8 cellular contexts compared by ENCODE assay signal in the genomic region with DNA sequence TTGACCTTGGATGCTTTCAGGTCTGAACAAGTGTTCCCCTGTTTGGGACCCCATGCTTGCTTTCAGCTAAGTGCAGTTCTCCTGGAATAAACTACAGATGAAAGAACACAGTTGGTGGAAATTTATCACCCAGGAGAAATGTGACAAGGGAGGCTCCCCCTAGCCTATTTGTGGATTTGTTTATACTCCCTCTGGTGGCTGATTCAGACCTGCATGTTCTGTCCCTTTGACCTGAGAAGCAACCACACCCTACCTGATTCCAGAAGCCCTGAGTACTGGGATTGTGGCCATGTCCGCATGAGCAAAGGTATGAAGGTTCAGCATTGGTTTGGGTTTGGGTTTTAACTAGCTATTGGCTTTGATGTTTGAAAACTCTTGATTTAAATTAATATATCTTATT.
DNase-seq lines count a peak whose midpoint lies in the region; ATAC-seq, FAIRE-seq and TF ChIP-seq lines count a peak whose summit lies in the region.

No MANE protein-coding gene starts in this region.

- ATAC-seq in left lobe of liver = peak; percentile 95
- no peak for ATAC-seq in HG02870 (IDR thresholded peaks at IDR 0.05; ENCODE audit: unreplicated experiment)

- H3K9ac ChIP-seq in astrocyte (ENCODE audit: low read length) = no peak overlapping the region

- H3K36me3 ChIP-seq in astrocyte (ENCODE audit: insufficient read depth, low read length) (no peaks in the 10 kb centered on the region), esophagus muscularis mucosa (no peaks in the 10 kb centered on the region)

- peaks cover 2% of the 10 kb centered on the region for H3K27me3 Mint-ChIP-seq in astrocyte (ENCODE audit: low read depth, unreplicated experiment)

- H4K20me1 ChIP-seq in astrocyte (ENCODE audit: insufficient read depth, low read length) = no peaks in the 10 kb centered on the region

- H2AFZ ChIP-seq in astrocyte (ENCODE audit: low read depth, low read length) = no peak overlapping the region

- H3K4me1 ChIP-seq in astrocyte (ENCODE audit: insufficient read depth, low read length) (peaks cover 2% of the 10 kb centered on the region), esophagus muscularis mucosa (no peaks in the 10 kb centered on the region)

- H3K9me3 ChIP-seq in astrocyte (ENCODE audit: insufficient read depth, low read depth, low read length) (no peaks in the 10 kb centered on the region), esophagus muscularis mucosa (no peaks in the 10 kb centered on the region)

- no peak for TF ChIP-seq POLR2A in esophagus muscularis mucosa (IDR thresholded peaks at IDR 0.05; ENCODE audit: low read depth)

- H3K36me3 Mint-ChIP-seq in astrocyte (ENCODE audit: low read depth, unreplicated experiment) = no peaks in the 10 kb centered on the region

- DNase-seq in SIG-M5 treated with dmso at 0.1 percent for 504 hours (lab: John Stamatoyannopoulos, UW; ENCODE audit: unreplicated experiment) (peak; percentile 40), SIG-M5 (lab: John Stamatoyannopoulos, UW) (no peak), NCI-H1417 (lab: John Stamatoyannopoulos, UW) (peak; percentile 3 to 86 (median 69)), astrocyte (ENCODE audit: low read depth) (peak; percentile 1), left lobe of liver (ENCODE audit: low spot score) (peak; percentile 45), NCI-H774 (lab: John Stamatoyannopoulos, UW) (no peak), esophagus muscularis mucosa (ENCODE audit: extremely low spot score) (no peak)

- H3K27ac Mint-ChIP-seq in astrocyte (ENCODE audit: unreplicated experiment) = no peak overlapping the region

- H3K4me3 Mint-ChIP-seq in astrocyte (ENCODE audit: unreplicated experiment) = no peak overlapping the region

- H3K9me3 Mint-ChIP-seq in astrocyte (ENCODE audit: unreplicated experiment) = peaks cover 3% of the 10 kb centered on the region

- FAIRE-seq in astrocyte (lab: Jason Lieb, UNC) = no peak

- H3K27me3 ChIP-seq in astrocyte (ENCODE audit: insufficient read depth, low read length) (no peaks in the 10 kb centered on the region), esophagus muscularis mucosa (no peaks in the 10 kb centered on the region)

- H3K79me2 ChIP-seq in astrocyte (ENCODE audit: insufficient read depth, low read length) = no peaks in the 10 kb centered on the region

- H3K4me3 ChIP-seq in astrocyte (ENCODE audit: insufficient read depth, low read depth, low read length) (no peak overlapping the region), esophagus muscularis mucosa (no peak overlapping the region)

- TF ChIP-seq CTCF in astrocyte (IDR thresholded peaks at IDR 0.05; ENCODE audit: insufficient read depth, low read depth, low read length) (peak; percentile 33), esophagus muscularis mucosa (IDR thresholded peaks at IDR 0.05) (peak in 1 of 3 experiments; percentile 21)

- no peak overlapping the region for H3K4me2 ChIP-seq in astrocyte (ENCODE audit: low read length)

- intact Hi-C loops in esophagus muscularis mucosa (cut with DNase I) = no loop called here

- WGBS in esophagus muscularis mucosa = 89% methylated on average over 1 of the region's 1 CpG

- TF ChIP-seq EP300 in esophagus muscularis mucosa (IDR thresholded peaks at IDR 0.05) = no peak

- H3K4me1 Mint-ChIP-seq in astrocyte (ENCODE audit: low read depth, unreplicated experiment) = no peaks in the 10 kb centered on the region

- H3K27ac ChIP-seq in astrocyte (ENCODE audit: low read depth, low read length) (no peak overlapping the region), esophagus muscularis mucosa (replicated peaks in 1 of 4) (no peak overlapping the region)

Comparison
In these comparisons a context has a peak if more than half of its experiments do, and no peak if none do; other contexts are left out.
1. DNase-seq: peak in SIG-M5 treated with dmso at 0.1 percent for 504 hours (single experiment), NCI-H1417 (3 of 3), astrocyte (single experiment) and left lobe of liver (single experiment); none in SIG-M5 (single experiment), NCI-H774 (single experiment) and esophagus muscularis mucosa (single experiment).